Comparison of ENCODE assay signal across 8 cellular contexts in the genomic region with DNA sequence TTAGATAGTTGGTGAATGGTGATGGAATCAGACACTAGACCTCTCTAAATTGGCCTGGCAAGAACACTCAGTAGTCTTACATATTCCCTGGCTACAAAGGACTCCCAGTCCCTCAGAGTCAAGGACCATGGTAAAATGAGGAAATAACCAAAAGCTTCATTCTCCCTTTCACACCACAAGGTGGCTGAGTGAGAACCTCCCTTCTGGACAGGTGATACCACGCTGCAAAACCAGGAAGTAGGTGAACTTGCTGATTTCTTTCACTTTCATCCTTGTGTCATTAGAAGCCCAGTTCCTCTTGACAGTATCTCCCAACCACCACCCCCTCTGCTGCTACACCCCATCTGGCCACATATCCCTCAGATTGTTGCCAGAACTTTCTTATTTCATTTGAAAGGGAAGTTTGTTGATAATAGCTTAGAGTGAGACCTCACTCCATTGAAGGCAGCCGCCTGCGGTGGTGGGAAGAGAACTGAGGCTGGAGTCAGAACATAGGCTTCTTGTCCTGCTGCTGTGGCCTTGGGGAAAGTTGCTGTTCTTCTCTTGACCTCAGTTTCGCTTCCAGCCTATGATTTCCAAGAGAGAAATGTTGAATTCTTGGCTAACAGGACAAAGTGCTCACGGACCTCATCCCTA.
DNase-seq lines count a peak whose midpoint lies in the region; ATAC-seq and TF ChIP-seq lines count a peak whose summit lies in the region.

No MANE protein-coding gene starts in this region.

- H2AFZ ChIP-seq in mesenchymal stem cell (ENCODE audit: low read depth, low read length) (no peak overlapping the region), neural progenitor cell (replicated peaks) (no peak overlapping the region)

- no peak overlapping the region for H3K4me2 ChIP-seq in mesenchymal stem cell (ENCODE audit: low read length, poor library complexity, severe bottlenecking)
- no peak overlapping the region for H3K4me2 ChIP-seq in neural progenitor cell

- peaks cover 4% of the 10 kb centered on the region for H3K9me3 ChIP-seq in mesenchymal stem cell (ENCODE audit: control insufficient read depth, low read length)
- no peaks in the 10 kb centered on the region for H3K9me3 ChIP-seq in neural progenitor cell (ENCODE audit: low read depth)

- H4K91ac ChIP-seq in mesenchymal stem cell (ENCODE audit: low read length) = no peak overlapping the region

- H3K4ac ChIP-seq in mesenchymal stem cell (ENCODE audit: low read depth in 1 of 2, low read length in 2 of 2) = no peak overlapping the region

- H3K14ac ChIP-seq in mesenchymal stem cell (ENCODE audit: low read length in 2 of 2) = no peak overlapping the region

- H2BK5ac ChIP-seq in mesenchymal stem cell (ENCODE audit: low read depth, low read length, poor library complexity, severe bottlenecking) = no peak overlapping the region

- H3F3A ChIP-seq in neural progenitor cell (ENCODE audit: low read depth) = no peaks in the 10 kb centered on the region

- no peak overlapping the region for H4K8ac ChIP-seq in mesenchymal stem cell (ENCODE audit: low read length)

- H2BK12ac ChIP-seq in mesenchymal stem cell (ENCODE audit: low read length in 2 of 2) = no peak overlapping the region

- no peak overlapping the region for H3K9ac ChIP-seq in mesenchymal stem cell (ENCODE audit: low read length)
- H3K9ac ChIP-seq in neural progenitor cell = no peak overlapping the region

- peak; percentile 28 for DNase-seq in activated naive CD4-positive, alpha-beta T cell treated with anti-CD3 and anti-CD28 coated beads for 36 hours
- DNase-seq in activated naive CD4-positive, alpha-beta T cell treated with anti-CD3 and anti-CD28 coated beads, Interleukin-2, amount 50 U/mL, for 16 hours = no peak
- DNase-seq in MV-4-11 (lab: John Stamatoyannopoulos, UW) = peak; percentile 90
- DNase-seq in iPS-NIHi11 (ENCODE audit: low spot score) = peak; percentile 36
- DNase-seq in mesenchymal stem cell = no peak
- no peak for DNase-seq in neural progenitor cell (ENCODE audit: low spot score)
- DNase-seq in Right ventricle myocardium inferior (ENCODE audit: missing footprints) = no peak

- H3K27me3 ChIP-seq in mesenchymal stem cell (ENCODE audit: control insufficient read depth in 1 of 2, insufficient read depth in 1 of 2, low read length in 2 of 2) = peaks cover 0 to 5% of the 10 kb centered on the region in 2 experiments
- H3K27me3 ChIP-seq in neural progenitor cell = no peaks in the 10 kb centered on the region

- H3K27ac ChIP-seq in mesenchymal stem cell (ENCODE audit: low read length, poor library complexity, severe bottlenecking) = no peak overlapping the region
- no peak overlapping the region for H3K27ac ChIP-seq in neural progenitor cell

- no peaks in the 10 kb centered on the region for H3K36me3 Mint-ChIP-seq in activated naive CD4-positive, alpha-beta T cell treated with anti-CD3 and anti-CD28 coated beads for 36 hours (ENCODE audit: low read depth)
- H3K36me3 Mint-ChIP-seq in neural progenitor cell = no peaks in the 10 kb centered on the region

- H2AK5ac ChIP-seq in mesenchymal stem cell (ENCODE audit: low read length, severe bottlenecking) = no peak overlapping the region

- H3K23ac ChIP-seq in mesenchymal stem cell (ENCODE audit: low read length in 2 of 2) = no peak overlapping the region

- H3K36me3 ChIP-seq in mesenchymal stem cell (ENCODE audit: control insufficient read depth in 1 of 2, insufficient read depth in 2 of 2, low read depth in 1 of 2, low read length in 2 of 2) (no peaks in the 10 kb centered on the region), neural progenitor cell (no peaks in the 10 kb centered on the region)

- TF ChIP-seq CTCF in neural progenitor cell (IDR thresholded peaks at IDR 0.05) = no peak

- H3K4me1 Mint-ChIP-seq in activated naive CD4-positive, alpha-beta T cell treated with anti-CD3 and anti-CD28 coated beads for 36 hours (ENCODE audit: low read depth) = peaks cover 26% of the 10 kb centered on the region
- peaks cover 7% of the 10 kb centered on the region for H3K4me1 Mint-ChIP-seq in neural progenitor cell

- no peaks in the 10 kb centered on the region for H3K79me2 ChIP-seq in neural progenitor cell (ENCODE audit: low read depth)

- no peaks in the 10 kb centered on the region for H4K20me1 ChIP-seq in neural progenitor cell (ENCODE audit: low read depth)

- peaks cover 3% of the 10 kb centered on the region for H3K27me3 Mint-ChIP-seq in activated naive CD4-positive, alpha-beta T cell treated with anti-CD3 and anti-CD28 coated beads for 36 hours (ENCODE audit: low read depth)
- peaks cover 6% of the 10 kb centered on the region for H3K27me3 Mint-ChIP-seq in neural progenitor cell (ENCODE audit: insufficient read depth, low read depth)

- H3K18ac ChIP-seq in mesenchymal stem cell (ENCODE audit: low read depth in 1 of 2, low read length in 2 of 2) = no peak overlapping the region

- H3K9me3 Mint-ChIP-seq in activated naive CD4-positive, alpha-beta T cell treated with anti-CD3 and anti-CD28 coated beads for 36 hours = no peaks in the 10 kb centered on the region
- peaks cover 4% of the 10 kb centered on the region for H3K9me3 Mint-ChIP-seq in neural progenitor cell

- H3K79me1 ChIP-seq in mesenchymal stem cell (replicated peaks; ENCODE audit: low read length, poor library complexity, severe bottlenecking) = no peaks in the 10 kb centered on the region

- CTCF ChIA-PET in activated naive CD4-positive, alpha-beta T cell treated with anti-CD3 and anti-CD28 coated beads for 36 hours (lab: Charles Lee) = interaction anchor here (0.5 to 1.6 kb wide), 3 partner anchors 15 to 291 kb away, joined by 3 read pairs; no protein-coding TSS in a partner anchor

- intact Hi-C loops in activated naive CD4-positive, alpha-beta T cell treated with anti-CD3 and anti-CD28 coated beads for 36 hours (cut with micrococcal nuclease) = no loop called here
- intact Hi-C loops in Right ventricle myocardium inferior (cut with DNase I) = no loop called here

- no peak overlapping the region for H2BK120ac ChIP-seq in mesenchymal stem cell (ENCODE audit: low read depth, low read length)

- H3K4me3 Mint-ChIP-seq in activated naive CD4-positive, alpha-beta T cell treated with anti-CD3 and anti-CD28 coated beads for 36 hours = no peak overlapping the region
- H3K4me3 Mint-ChIP-seq in neural progenitor cell = no peak overlapping the region

- ATAC-seq in HG02610 (IDR thresholded peaks at IDR 0.05; ENCODE audit: unreplicated experiment) (peak; percentile 75), Right ventricle myocardium inferior (no peak)

- H3K27ac Mint-ChIP-seq in activated naive CD4-positive, alpha-beta T cell treated with anti-CD3 and anti-CD28 coated beads for 36 hours = no peak overlapping the region
- H3K27ac Mint-ChIP-seq in neural progenitor cell = no peak overlapping the region

- H3K4me1 ChIP-seq in mesenchymal stem cell (ENCODE audit: control insufficient read depth, insufficient read depth, low read depth, low read length) (no peaks in the 10 kb centered on the region), neural progenitor cell (no peaks in the 10 kb centered on the region)

- 58% methylated on average over 4 of the region's 5 CpGs for WGBS in mesenchymal stem cell

- H3K4me3 ChIP-seq in mesenchymal stem cell (ENCODE audit: insufficient read depth in 1 of 2, low read depth in 1 of 2, low read length in 2 of 2) (no peak overlapping the region), neural progenitor cell (no peak overlapping the region)

- H2BK15ac ChIP-seq in mesenchymal stem cell (ENCODE audit: low read depth, poor library complexity, severe bottlenecking) = no peak overlapping the region

Comparison
In these comparisons a context has a peak if more than half of its experiments do, and no peak if none do; other contexts are left out.
1. DNase-seq: peak in activated naive CD4-positive, alpha-beta T cell treated with anti-CD3 and anti-CD28 coated beads for 36 hours (single experiment), MV-4-11 (single experiment) and iPS-NIHi11 (single experiment); none in activated naive CD4-positive, alpha-beta T cell treated with anti-CD3 and anti-CD28 coated beads, Interleukin-2, amount 50 U/mL, for 16 hours (single experiment), mesenchymal stem cell (single experiment), neural progenitor cell (single experiment) and Right ventricle myocardium inferior (single experiment).